Comparison of ENCODE assay signal across 9 cellular contexts in genomic region chr11:57424137-57424801, GRCh38. TPM values are rescaled to one million over a fixed set of nuclear protein-coding genes. Genes with fewer than 3 reads are reported as not detected.
DNase-seq lines count a peak whose midpoint lies in the region; ATAC-seq and TF ChIP-seq lines count a peak whose summit lies in the region.
"Had no signal": no experiment of that assay in that cellular context is flagged by ENCODE, and none has a peak within 500 bp of the region (broad histone marks: within the 10 kb centered on the region; RNA-seq: fewer than 3 reads in every experiment).

No MANE protein-coding gene starts in this region.

- peak overlapping the region; percentile 92 to 99 for H3K27ac ChIP-seq in liver (ENCODE audit: low read depth in 1 of 2, low read length in 2 of 2)
- peak overlapping the region; percentile 81 for H3K27ac ChIP-seq in thymus (ENCODE audit: low read depth)

- H3K4me1 Mint-ChIP-seq in activated T-cell treated with anti-CD3 and anti-CD28 coated beads, Interleukin-2, amount 50 U/mL, for 24 hours (ENCODE audit: low read depth) = peaks cover 62% of the 10 kb centered on the region

- H3K27me3 ChIP-seq in liver (ENCODE audit: control insufficient read depth in 4 of 4, insufficient read depth in 4 of 4, low read length in 3 of 4) = no peaks in the 10 kb centered on the region
- no peaks in the 10 kb centered on the region for H3K27me3 ChIP-seq in thymus (ENCODE audit: control insufficient read depth, insufficient read depth)

- H3K4me1 ChIP-seq in liver (ENCODE audit: control insufficient read depth in 4 of 4, insufficient read depth in 4 of 4, low read length in 3 of 4) (peaks cover 10 to 59% (median 29%) of the 10 kb centered on the region in 4 donors), thymus (ENCODE audit: control insufficient read depth, insufficient read depth, low read length) (peaks cover 32% of the 10 kb centered on the region)

- no peaks in the 10 kb centered on the region for H3K9me3 Mint-ChIP-seq in activated T-cell treated with anti-CD3 and anti-CD28 coated beads, Interleukin-2, amount 50 U/mL, for 24 hours
- no peaks in the 10 kb centered on the region for H3K9me3 Mint-ChIP-seq in activated naive CD4-positive, alpha-beta T cell treated with anti-CD3 and anti-CD28 coated beads, Interleukin-2, amount 50 U/mL, for 72 hours

- no peak for DNase-seq in activated T-cell treated with anti-CD3 and anti-CD28 coated beads, Interleukin-2, amount 50 U/mL, for 24 hours
- no peak for DNase-seq in activated T-cell treated with anti-CD3 and anti-CD28 coated beads, Interleukin-2, amount 50 U/mL, for 1 hour
- no peak for DNase-seq in activated naive CD4-positive, alpha-beta T cell treated with anti-CD3 and anti-CD28 coated beads, Interleukin-2, amount 50 U/mL, for 72 hours (ENCODE audit: low spot score in 2 of 2)
- DNase-seq in NCI-H2107 treated with DMSO at 0.1 percent for 48 hours (lab: John Stamatoyannopoulos, UW; ENCODE audit: unreplicated experiment) = no peak
- DNase-seq: NCI-H1105 treated with DMSO at 0.1 percent for 48 hours had no signal

- no peaks in the 10 kb centered on the region for H3K27me3 Mint-ChIP-seq in activated T-cell treated with anti-CD3 and anti-CD28 coated beads, Interleukin-2, amount 50 U/mL, for 24 hours

- TF ChIP-seq RAD21 in liver (IDR thresholded peaks at IDR 0.05) = no peak

- 85% methylated on average over 9 of the region's 9 CpGs for WGBS in liver
- WGBS in thymus = 83% methylated on average over 9 of the region's 9 CpGs

- H3K36me3 Mint-ChIP-seq in activated T-cell treated with anti-CD3 and anti-CD28 coated beads, Interleukin-2, amount 50 U/mL, for 24 hours (ENCODE audit: low read depth) = peaks cover 80% of the 10 kb centered on the region
- peaks cover 66 to 72% of the 10 kb centered on the region in 2 donors for H3K36me3 Mint-ChIP-seq in activated naive CD4-positive, alpha-beta T cell treated with anti-CD3 and anti-CD28 coated beads, Interleukin-2, amount 50 U/mL, for 72 hours

- peaks cover 10 to 31% (median 25%) of the 10 kb centered on the region in 4 donors for H3K36me3 ChIP-seq in liver (ENCODE audit: control insufficient read depth in 4 of 4, insufficient read depth in 3 of 4, low read depth in 1 of 4, low read length in 3 of 4)
- peaks cover 26% of the 10 kb centered on the region for H3K36me3 ChIP-seq in thymus (ENCODE audit: control insufficient read depth, insufficient read depth)

- peak overlapping the region in 1 of 2 donors; percentile 76 for H3K9ac ChIP-seq in liver (ENCODE audit: low read depth in 1 of 2, low read length in 2 of 2)

- no peak for TF ChIP-seq CTCF in liver (IDR thresholded peaks at IDR 0.05; ENCODE audit: low read depth, low read length, missing input control)

- H3K9me3 ChIP-seq in liver (ENCODE audit: control insufficient read depth in 4 of 4, low read length in 3 of 4) = no peaks in the 10 kb centered on the region
- no peaks in the 10 kb centered on the region for H3K9me3 ChIP-seq in thymus (ENCODE audit: control insufficient read depth)

- no peak for ATAC-seq in activated naive CD4-positive, alpha-beta T cell treated with anti-CD3 and anti-CD28 coated beads, Interleukin-2, amount 50 U/mL, for 72 hours
- ATAC-seq in GM19452 (IDR thresholded peaks at IDR 0.05; ENCODE audit: unreplicated experiment) (no peak), HG03097 (IDR thresholded peaks at IDR 0.05; ENCODE audit: low FRiP score, unreplicated experiment) (no peak)

- H3K27ac Mint-ChIP-seq in activated T-cell treated with anti-CD3 and anti-CD28 coated beads, Interleukin-2, amount 50 U/mL, for 24 hours = peak overlapping the region; percentile 98
- H3K27ac Mint-ChIP-seq in activated naive CD4-positive, alpha-beta T cell treated with anti-CD3 and anti-CD28 coated beads, Interleukin-2, amount 50 U/mL, for 72 hours = peak overlapping the region; percentile 94 to 95

- H3K4me3 ChIP-seq in liver (ENCODE audit: low read depth in 1 of 3, low read length in 3 of 3) (peak overlapping the region in 2 of 3 donors; percentile 38 to 68), thymus (ENCODE audit: low read length) (no peak overlapping the region)

- H3K4me3 Mint-ChIP-seq in activated T-cell treated with anti-CD3 and anti-CD28 coated beads, Interleukin-2, amount 50 U/mL, for 24 hours = peak overlapping the region; percentile 98

TF ChIP-seq in liver, 16 proteins besides CTCF, POLR2A, EP300 and RAD21:
- TF ChIP-seq MAX (IDR thresholded peaks at IDR 0.05) (no peak), GABPA (IDR thresholded peaks at IDR 0.05 in 1 of 2, conservative IDR thresholded peaks at IDR 0.05 in 1 of 2) (no peak), FOXA1 (IDR thresholded peaks at IDR 0.05) (no peak), JUND (IDR thresholded peaks at IDR 0.05) (no peak), SP1 (IDR thresholded peaks at IDR 0.05) (no peak), TAF1 (conservative IDR thresholded peaks at IDR 0.05) (no peak), FOXA2 (IDR thresholded peaks at IDR 0.05) (no peak), EGR1 (IDR thresholded peaks at IDR 0.05; ENCODE audit: low read depth in 2 of 2) (no peak), YY1 (IDR thresholded peaks at IDR 0.05) (no peak), RXRA (IDR thresholded peaks at IDR 0.05) (no peak), REST (IDR thresholded peaks at IDR 0.05) (no peak), HNF4A (conservative IDR thresholded peaks at IDR 0.05) (no peak)
- TF ChIP-seq, protein P1, sequence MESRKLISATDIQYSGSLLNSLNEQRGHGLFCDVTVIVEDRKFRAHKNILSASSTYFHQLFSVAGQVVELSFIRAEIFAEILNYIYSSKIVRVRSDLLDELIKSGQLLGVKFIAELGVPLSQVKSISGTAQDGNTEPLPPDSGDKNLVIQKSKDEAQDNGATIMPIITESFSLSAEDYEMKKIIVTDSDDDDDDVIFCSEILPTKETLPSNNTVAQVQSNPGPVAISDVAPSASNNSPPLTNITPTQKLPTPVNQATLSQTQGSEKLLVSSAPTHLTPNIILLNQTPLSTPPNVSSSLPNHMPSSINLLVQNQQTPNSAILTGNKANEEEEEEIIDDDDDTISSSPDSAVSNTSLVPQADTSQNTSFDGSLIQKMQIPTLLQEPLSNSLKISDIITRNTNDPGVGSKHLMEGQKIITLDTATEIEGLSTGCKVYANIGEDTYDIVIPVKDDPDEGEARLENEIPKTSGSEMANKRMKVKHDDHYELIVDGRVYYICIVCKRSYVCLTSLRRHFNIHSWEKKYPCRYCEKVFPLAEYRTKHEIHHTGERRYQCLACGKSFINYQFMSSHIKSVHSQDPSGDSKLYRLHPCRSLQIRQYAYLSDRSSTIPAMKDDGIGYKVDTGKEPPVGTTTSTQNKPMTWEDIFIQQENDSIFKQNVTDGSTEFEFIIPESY (IDR thresholded peaks at IDR 0.05) = no peak

RNA-seq across cellular contexts. Expression of gene SLC43A3, which starts 2.7 kb away (rescaled TPM):
- total RNA-seq in activated naive CD4-positive, alpha-beta T cell treated with anti-CD3 and anti-CD28 coated beads, Interleukin-2, amount 50 U/mL, for 72 hours = 100 to 1,000 TPM in 1 of 2 donors, 10 to 100 TPM in 1; 68.9 to 247 TPM
- total RNA-seq in liver = 100 to 1,000 TPM in 1 of 2 donors, 10 to 100 TPM in 1; 47.2 to 106 TPM
- polyA plus RNA-seq in liver (100 to 1,000 TPM in 1 of 2 donors, 10 to 100 TPM in 1; 80.2 to 152 TPM), thymus (28.7 TPM)

RNA-seq across cellular contexts. Expression of gene PRG2, which starts 33.8 kb away (rescaled TPM):
- 1 to 10 TPM in 1 of 2 donors, under 1 TPM in 1; 0.97 to 2.4 TPM for total RNA-seq in activated naive CD4-positive, alpha-beta T cell treated with anti-CD3 and anti-CD28 coated beads, Interleukin-2, amount 50 U/mL, for 72 hours
- 10 to 100 TPM in 1 of 2 donors, not detected in 1; 24.2 TPM for total RNA-seq in liver
- 1 to 10 TPM in 1 of 2 donors, under 1 TPM in 1; 0.74 to 1.2 TPM for polyA plus RNA-seq in liver
- 14.6 TPM for polyA plus RNA-seq in thymus

RNA-seq across cellular contexts. Expression of gene RTN4RL2, which starts 36.1 kb away (rescaled TPM):
- 1 to 10 TPM in 1 of 2 donors, not detected in 1; 1.4 TPM for total RNA-seq in activated naive CD4-positive, alpha-beta T cell treated with anti-CD3 and anti-CD28 coated beads, Interleukin-2, amount 50 U/mL, for 72 hours
- total RNA-seq in liver = under 1 TPM; 0.75 to 0.89 TPM
- polyA plus RNA-seq in liver (10 to 100 TPM in 1 of 2 donors, 1 to 10 TPM in 1; 5.5 to 18.1 TPM), thymus (1.4 TPM)

RNA-seq across cellular contexts. Expression of gene PRG3, which starts 43.3 kb away (rescaled TPM):
- total RNA-seq in activated naive CD4-positive, alpha-beta T cell treated with anti-CD3 and anti-CD28 coated beads, Interleukin-2, amount 50 U/mL, for 72 hours = not detected
- 1 to 10 TPM in 1 of 2 donors, not detected in 1; 4.9 TPM for total RNA-seq in liver
- polyA plus RNA-seq in liver = under 1 TPM in 1 of 2 donors, not detected in 1; 0.22 TPM
- 2.5 TPM for polyA plus RNA-seq in thymus
